1 cellular context compared by ENCODE assay signal in the genomic region with DNA sequence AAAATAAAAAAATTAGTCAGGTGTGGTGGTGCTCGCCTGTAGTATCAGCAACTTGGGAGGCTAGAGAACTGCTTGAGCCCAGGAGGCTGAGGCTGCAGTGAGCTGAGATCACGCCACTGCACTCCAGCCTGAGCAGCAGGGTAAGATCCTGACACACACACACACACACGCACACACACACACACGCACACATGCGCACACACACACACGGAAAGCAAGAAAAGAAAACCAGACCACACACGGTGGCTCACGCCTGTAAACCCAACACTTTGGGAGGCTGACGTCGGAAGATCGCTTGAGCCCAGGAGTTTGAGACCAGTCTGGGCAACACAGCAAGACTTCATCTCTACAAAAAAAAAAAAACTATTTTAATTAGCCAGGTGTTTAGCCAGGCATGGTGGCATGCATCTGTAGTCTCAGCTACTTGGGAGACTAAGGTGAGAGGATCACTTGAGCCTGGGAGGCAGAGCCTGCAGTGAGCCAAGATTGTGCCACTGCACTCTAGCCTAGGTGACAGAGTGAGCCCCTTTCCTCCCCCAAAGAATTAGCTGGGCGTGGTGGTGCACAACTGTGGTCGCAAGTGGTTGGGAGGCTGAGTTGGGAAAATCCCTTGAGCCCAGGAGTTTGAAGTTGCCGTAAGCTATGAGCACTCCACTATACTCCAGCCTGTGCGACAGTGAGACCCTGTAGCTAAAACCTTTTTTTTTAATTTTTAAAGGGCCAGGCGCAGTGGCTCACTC.
TF ChIP-seq lines count a peak whose summit lies in the region.

No MANE protein-coding gene starts in this region.

TF ChIP-seq in HepG2, 621 proteins besides CTCF, POLR2A, EP300 and RAD21 (continued from another document and continues in another):
- TF ChIP-seq, protein P1, sequence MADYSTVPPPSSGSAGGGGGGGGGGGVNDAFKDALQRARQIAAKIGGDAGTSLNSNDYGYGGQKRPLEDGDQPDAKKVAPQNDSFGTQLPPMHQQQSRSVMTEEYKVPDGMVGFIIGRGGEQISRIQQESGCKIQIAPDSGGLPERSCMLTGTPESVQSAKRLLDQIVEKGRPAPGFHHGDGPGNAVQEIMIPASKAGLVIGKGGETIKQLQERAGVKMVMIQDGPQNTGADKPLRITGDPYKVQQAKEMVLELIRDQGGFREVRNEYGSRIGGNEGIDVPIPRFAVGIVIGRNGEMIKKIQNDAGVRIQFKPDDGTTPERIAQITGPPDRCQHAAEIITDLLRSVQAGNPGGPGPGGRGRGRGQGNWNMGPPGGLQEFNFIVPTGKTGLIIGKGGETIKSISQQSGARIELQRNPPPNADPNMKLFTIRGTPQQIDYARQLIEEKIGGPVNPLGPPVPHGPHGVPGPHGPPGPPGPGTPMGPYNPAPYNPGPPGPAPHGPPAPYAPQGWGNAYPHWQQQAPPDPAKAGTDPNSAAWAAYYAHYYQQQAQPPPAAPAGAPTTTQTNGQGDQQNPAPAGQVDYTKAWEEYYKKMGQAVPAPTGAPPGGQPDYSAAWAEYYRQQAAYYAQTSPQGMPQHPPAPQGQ (CRISPR knock-in tag; IDR thresholded peaks at IDR 0.05; ENCODE audit: borderline replicate concordance), result no peak
- TF ChIP-seq ZNF883 (CRISPR knock-in tag; IDR thresholded peaks at IDR 0.05; ENCODE audit: not compliant biosample characterization) (peak; percentile 66), SRY (CRISPR knock-in tag; IDR thresholded peaks at IDR 0.05) (no peak), POLR2AphosphoS5 (IDR thresholded peaks at IDR 0.05; ENCODE audit: low read depth, low read length) (peak; percentile 20; the same call in 1 of the 2 replicates), ZNF616 (CRISPR knock-in tag; IDR thresholded peaks at IDR 0.05; ENCODE audit: low read depth) (no peak), ZNF788 (CRISPR knock-in tag; IDR thresholded peaks at IDR 0.05; ENCODE audit: borderline replicate concordance) (peak; percentile 41; the same call in 1 of the 2 replicates), WIZ (CRISPR knock-in tag; IDR thresholded peaks at IDR 0.05) (no peak), U2AF2 (IDR thresholded peaks at IDR 0.05; ENCODE audit: low read depth, low read length) (no peak), REPIN1 (CRISPR knock-in tag; IDR thresholded peaks at IDR 0.05; ENCODE audit: borderline replicate concordance, low read depth) (no peak), ZSCAN25 (CRISPR knock-in tag; IDR thresholded peaks at IDR 0.05) (peak; percentile 27; the same call in 1 of the 2 replicates), ZMYM4 (CRISPR knock-in tag; IDR thresholded peaks at IDR 0.05) (no peak), GATAD2A (CRISPR knock-in tag; IDR thresholded peaks at IDR 0.05) (no peak), ZNF629 (CRISPR knock-in tag; conservative IDR thresholded peaks at IDR 0.05) (no peak), SMAD9 (CRISPR knock-in tag; IDR thresholded peaks at IDR 0.05) (0 out of 2 replicates have a peak, but pooled peaks have one; percentile 61), PHF8 (CRISPR knock-in tag; IDR thresholded peaks at IDR 0.05) (no peak), ZNF335 (CRISPR knock-in tag; IDR thresholded peaks at IDR 0.05) (no peak), EHMT2 (IDR thresholded peaks at IDR 0.05; ENCODE audit: borderline replicate concordance, low read depth, low read length) (no peak), HDAC1 (CRISPR knock-in tag; IDR thresholded peaks at IDR 0.05) (no peak), RAD51 (IDR thresholded peaks at IDR 0.05; ENCODE audit: borderline replicate concordance) (no peak), KMT2B (CRISPR knock-in tag; IDR thresholded peaks at IDR 0.05) (no peak), ZNF274 (CRISPR knock-in tag; IDR thresholded peaks at IDR 0.05) (peak; percentile 80; the same call in 1 of the 2 replicates), CREB1 (IDR thresholded peaks at IDR 0.05) (no peak), CREB1 (CRISPR knock-in tag; IDR thresholded peaks at IDR 0.05) (no peak), CBFB (CRISPR knock-in tag; IDR thresholded peaks at IDR 0.05) (no peak)
- TF ChIP-seq, protein P2, sequence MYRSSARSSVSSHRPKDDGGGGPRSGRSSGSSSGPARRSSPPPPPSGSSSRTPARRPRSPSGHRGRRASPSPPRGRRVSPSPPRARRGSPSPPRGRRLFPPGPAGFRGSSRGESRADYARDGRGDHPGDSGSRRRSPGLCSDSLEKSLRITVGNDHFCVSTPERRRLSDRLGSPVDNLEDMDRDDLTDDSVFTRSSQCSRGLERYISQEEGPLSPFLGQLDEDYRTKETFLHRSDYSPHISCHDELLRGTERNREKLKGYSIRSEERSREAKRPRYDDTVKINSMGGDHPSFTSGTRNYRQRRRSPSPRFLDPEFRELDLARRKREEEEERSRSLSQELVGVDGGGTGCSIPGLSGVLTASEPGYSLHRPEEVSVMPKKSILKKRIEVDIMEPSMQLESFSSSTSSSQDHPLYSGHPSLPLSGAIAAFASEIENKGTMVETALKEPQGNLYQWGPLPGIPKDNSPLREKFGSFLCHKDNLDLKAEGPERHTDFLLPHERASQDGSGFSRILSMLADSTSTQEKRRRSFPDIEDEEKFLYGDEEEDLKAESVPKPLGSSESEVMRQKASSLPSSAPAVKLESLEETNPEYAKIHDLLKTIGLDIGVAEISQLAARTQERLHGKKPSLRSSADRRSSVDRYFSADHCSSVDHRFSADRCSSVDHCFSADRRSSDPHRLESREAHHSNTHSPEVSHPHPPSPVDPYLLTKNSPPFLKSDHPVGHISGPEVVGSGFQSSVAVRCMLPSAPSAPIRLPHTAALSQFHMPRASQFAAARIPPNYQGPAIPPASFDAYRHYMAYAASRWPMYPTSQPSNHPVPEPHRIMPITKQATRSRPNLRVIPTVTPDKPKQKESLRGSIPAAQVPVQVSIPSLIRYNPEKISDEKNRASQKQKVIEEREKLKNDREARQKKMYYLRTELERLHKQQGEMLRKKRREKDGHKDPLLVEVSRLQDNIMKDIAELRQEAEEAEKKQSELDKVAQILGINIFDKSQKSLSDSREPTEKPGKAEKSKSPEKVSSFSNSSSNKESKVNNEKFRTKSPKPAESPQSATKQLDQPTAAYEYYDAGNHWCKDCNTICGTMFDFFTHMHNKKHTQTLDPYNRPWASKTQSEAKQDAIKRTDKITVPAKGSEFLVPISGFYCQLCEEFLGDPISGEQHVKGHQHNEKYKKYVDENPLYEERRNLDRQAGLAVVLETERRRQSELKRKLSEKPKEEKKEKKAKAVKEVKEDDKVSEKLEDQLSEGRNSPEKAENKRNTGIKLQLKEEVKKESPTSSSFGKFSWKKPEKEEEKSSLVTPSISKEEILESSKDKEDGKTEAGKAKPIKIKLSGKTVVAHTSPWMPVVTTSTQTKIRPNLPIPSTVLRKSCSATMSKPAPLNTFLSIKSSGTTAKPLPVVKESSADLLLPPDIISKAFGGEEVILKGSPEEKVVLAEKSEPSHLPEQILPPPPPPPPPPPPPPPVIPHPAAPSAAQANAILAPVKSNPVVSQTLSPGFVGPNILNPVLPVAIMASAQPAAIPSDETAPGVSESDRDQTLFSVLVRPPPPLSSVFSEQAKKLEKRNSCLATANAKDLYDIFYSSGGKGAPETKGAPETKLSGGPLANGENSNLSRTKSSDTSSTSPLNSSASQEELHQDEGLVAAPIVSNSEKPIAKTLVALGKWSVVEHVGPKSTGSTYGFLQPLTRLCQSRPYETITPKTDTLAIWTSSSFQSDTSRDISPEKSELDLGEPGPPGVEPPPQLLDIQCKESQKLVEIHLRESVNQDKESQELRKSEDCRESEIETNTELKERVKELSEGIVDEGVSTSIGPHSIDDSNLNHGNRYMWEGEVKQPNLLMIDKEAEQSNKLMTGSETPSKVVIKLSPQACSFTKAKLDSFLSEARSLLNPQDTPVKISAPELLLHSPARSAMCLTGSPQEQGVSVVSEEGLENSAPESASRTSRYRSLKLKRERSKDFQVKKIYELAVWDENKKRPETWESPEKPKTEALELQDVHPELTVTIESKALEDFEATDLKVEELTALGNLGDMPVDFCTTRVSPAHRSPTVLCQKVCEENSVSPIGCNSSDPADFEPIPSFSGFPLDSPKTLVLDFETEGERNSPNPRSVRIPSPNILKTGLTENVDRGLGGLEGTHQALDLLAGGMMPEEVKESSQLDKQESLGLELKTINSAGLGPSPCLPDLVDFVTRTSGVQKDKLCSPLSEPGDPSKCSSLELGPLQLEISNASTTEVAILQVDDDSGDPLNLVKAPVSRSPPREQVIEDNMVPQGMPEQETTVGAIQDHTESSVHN (CRISPR knock-in tag; IDR thresholded peaks at IDR 0.05), result 0 out of 2 replicates have a peak, but pooled peaks have one; percentile 47
- TF ChIP-seq, protein P3, sequence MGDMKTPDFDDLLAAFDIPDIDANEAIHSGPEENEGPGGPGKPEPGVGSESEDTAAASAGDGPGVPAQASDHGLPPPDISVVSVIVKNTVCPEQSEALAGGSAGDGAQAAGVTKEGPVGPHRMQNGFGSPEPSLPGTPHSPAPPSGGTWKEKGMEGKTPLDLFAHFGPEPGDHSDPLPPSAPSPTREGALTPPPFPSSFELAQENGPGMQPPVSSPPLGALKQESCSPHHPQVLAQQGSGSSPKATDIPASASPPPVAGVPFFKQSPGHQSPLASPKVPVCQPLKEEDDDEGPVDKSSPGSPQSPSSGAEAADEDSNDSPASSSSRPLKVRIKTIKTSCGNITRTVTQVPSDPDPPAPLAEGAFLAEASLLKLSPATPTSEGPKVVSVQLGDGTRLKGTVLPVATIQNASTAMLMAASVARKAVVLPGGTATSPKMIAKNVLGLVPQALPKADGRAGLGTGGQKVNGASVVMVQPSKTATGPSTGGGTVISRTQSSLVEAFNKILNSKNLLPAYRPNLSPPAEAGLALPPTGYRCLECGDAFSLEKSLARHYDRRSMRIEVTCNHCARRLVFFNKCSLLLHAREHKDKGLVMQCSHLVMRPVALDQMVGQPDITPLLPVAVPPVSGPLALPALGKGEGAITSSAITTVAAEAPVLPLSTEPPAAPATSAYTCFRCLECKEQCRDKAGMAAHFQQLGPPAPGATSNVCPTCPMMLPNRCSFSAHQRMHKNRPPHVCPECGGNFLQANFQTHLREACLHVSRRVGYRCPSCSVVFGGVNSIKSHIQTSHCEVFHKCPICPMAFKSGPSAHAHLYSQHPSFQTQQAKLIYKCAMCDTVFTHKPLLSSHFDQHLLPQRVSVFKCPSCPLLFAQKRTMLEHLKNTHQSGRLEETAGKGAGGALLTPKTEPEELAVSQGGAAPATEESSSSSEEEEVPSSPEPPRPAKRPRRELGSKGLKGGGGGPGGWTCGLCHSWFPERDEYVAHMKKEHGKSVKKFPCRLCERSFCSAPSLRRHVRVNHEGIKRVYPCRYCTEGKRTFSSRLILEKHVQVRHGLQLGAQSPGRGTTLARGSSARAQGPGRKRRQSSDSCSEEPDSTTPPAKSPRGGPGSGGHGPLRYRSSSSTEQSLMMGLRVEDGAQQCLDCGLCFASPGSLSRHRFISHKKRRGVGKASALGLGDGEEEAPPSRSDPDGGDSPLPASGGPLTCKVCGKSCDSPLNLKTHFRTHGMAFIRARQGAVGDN (CRISPR knock-in tag; IDR thresholded peaks at IDR 0.05), result peak; percentile 33; the same call in 1 of the 2 replicates
- TF ChIP-seq, protein P4, sequence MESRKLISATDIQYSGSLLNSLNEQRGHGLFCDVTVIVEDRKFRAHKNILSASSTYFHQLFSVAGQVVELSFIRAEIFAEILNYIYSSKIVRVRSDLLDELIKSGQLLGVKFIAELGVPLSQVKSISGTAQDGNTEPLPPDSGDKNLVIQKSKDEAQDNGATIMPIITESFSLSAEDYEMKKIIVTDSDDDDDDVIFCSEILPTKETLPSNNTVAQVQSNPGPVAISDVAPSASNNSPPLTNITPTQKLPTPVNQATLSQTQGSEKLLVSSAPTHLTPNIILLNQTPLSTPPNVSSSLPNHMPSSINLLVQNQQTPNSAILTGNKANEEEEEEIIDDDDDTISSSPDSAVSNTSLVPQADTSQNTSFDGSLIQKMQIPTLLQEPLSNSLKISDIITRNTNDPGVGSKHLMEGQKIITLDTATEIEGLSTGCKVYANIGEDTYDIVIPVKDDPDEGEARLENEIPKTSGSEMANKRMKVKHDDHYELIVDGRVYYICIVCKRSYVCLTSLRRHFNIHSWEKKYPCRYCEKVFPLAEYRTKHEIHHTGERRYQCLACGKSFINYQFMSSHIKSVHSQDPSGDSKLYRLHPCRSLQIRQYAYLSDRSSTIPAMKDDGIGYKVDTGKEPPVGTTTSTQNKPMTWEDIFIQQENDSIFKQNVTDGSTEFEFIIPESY (CRISPR knock-in tag; IDR thresholded peaks at IDR 0.05), result no peak
- TF ChIP-seq, protein P5, sequence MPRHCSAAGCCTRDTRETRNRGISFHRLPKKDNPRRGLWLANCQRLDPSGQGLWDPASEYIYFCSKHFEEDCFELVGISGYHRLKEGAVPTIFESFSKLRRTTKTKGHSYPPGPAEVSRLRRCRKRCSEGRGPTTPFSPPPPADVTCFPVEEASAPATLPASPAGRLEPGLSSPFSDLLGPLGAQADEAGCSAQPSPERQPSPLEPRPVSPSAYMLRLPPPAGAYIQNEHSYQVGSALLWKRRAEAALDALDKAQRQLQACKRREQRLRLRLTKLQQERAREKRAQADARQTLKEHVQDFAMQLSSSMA (CRISPR knock-in tag; IDR thresholded peaks at IDR 0.05), result 0 out of 2 replicates have a peak, but pooled peaks have one; percentile 38
- TF ChIP-seq, protein P6, sequence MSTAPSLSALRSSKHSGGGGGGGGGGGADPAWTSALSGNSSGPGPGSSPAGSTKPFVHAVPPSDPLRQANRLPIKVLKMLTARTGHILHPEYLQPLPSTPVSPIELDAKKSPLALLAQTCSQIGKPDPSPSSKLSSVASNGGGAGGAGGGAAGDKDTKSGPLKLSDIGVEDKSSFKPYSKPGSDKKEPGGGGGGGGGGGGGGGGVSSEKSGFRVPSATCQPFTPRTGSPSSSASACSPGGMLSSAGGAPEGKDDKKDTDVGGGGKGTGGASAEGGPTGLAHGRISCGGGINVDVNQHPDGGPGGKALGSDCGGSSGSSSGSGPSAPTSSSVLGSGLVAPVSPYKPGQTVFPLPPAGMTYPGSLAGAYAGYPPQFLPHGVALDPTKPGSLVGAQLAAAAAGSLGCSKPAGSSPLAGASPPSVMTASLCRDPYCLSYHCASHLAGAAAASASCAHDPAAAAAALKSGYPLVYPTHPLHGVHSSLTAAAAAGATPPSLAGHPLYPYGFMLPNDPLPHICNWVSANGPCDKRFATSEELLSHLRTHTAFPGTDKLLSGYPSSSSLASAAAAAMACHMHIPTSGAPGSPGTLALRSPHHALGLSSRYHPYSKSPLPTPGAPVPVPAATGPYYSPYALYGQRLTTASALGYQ (CRISPR knock-in tag; IDR thresholded peaks at IDR 0.05), result no peak
- TF ChIP-seq, protein P7, sequence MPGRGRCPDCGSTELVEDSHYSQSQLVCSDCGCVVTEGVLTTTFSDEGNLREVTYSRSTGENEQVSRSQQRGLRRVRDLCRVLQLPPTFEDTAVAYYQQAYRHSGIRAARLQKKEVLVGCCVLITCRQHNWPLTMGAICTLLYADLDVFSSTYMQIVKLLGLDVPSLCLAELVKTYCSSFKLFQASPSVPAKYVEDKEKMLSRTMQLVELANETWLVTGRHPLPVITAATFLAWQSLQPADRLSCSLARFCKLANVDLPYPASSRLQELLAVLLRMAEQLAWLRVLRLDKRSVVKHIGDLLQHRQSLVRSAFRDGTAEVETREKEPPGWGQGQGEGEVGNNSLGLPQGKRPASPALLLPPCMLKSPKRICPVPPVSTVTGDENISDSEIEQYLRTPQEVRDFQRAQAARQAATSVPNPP (CRISPR knock-in tag; IDR thresholded peaks at IDR 0.05), result no peak
- TF ChIP-seq, protein P8, sequence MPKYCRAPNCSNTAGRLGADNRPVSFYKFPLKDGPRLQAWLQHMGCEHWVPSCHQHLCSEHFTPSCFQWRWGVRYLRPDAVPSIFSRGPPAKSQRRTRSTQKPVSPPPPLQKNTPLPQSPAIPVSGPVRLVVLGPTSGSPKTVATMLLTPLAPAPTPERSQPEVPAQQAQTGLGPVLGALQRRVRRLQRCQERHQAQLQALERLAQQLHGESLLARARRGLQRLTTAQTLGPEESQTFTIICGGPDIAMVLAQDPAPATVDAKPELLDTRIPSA (CRISPR knock-in tag; IDR thresholded peaks at IDR 0.05; ENCODE audit: borderline replicate concordance), result no peak
